ENCODE assay signal across 8 cellular contexts in genomic region chr15:98647774-98648653, GRCh38. TPM values are rescaled to one million over a fixed set of nuclear protein-coding genes. Genes with fewer than 3 reads are reported as not detected.
DNase-seq lines count a peak whose midpoint lies in the region; ATAC-seq, FAIRE-seq and TF ChIP-seq lines count a peak whose summit lies in the region.

Gene IGF1R (plus strand): TSS chr15:98648539. CDS start chr15:98649582, 1,043 bp downstream.

- FAIRE-seq in GM12892 (lab: Jason Lieb, UNC), result no peak

- TF ChIP-seq CTCF in retinal pigment epithelial cell (conservative IDR thresholded peaks at IDR 0.05; ENCODE audit: low read depth, low read length), result no peak

- peak within 1 kb of the TSS; percentile 87 for H3K4me3 ChIP-seq in retinal pigment epithelial cell (ENCODE audit: low read length)

- TF ChIP-seq POLR2A in GM12892 (IDR thresholded peaks at IDR 0.05; ENCODE audit: low read depth, low read length), result no peak

- peak; percentile 73 for ATAC-seq in HG02840 (IDR thresholded peaks at IDR 0.05; ENCODE audit: low FRiP score, unreplicated experiment)

- DNase-seq in GM12892 (ENCODE audit: insufficient read length), result peak; percentile 69
- DNase-seq in NCI-H146 treated with DMSO at 0.1 percent for 48 hours (lab: John Stamatoyannopoulos, UW; ENCODE audit: unreplicated experiment), result peak; percentile 35
- DNase-seq in T-helper 9 cell, result peak; percentile 73
- DNase-seq in astrocyte of the hippocampus (ENCODE audit: low read depth, low spot score), result peak; percentile 99
- DNase-seq in hippocampal formation (lab: John Stamatoyannopoulos, UW), result peak; percentile 80 to 90
- peak; percentile 60 for DNase-seq in retinal pigment epithelial cell (ENCODE audit: low read depth)
- DNase-seq in OCI-M2 (lab: John Stamatoyannopoulos, UW; ENCODE audit: unreplicated experiment), result no peak

RNA-seq across cellular contexts. Expression of gene IGF1R, which starts in this region (rescaled TPM):
- polyA plus RNA-seq in GM12892 (2012; ENCODE audit: missing spikeins), result 1.7 TPM
